In genomic region chr4:163161536-163162205, GRCh38 we compare ENCODE assay signal across 11 cellular contexts. TPM values are rescaled to one million over a fixed set of nuclear protein-coding genes. Genes with fewer than 3 reads are reported as not detected.
DNase-seq lines count a peak whose midpoint lies in the region; ATAC-seq, FAIRE-seq and TF ChIP-seq lines count a peak whose summit lies in the region.
"Had no signal": no experiment of that assay in that cellular context is flagged by ENCODE, and none has a peak within 500 bp of the region (broad histone marks: within the 10 kb centered on the region; RNA-seq: fewer than 3 reads in every experiment).

No MANE protein-coding gene starts in this region.

- H3K27me3 Mint-ChIP-seq in activated naive CD4-positive, alpha-beta T cell treated with anti-CD3 and anti-CD28 coated beads, Interleukin-2, amount 10 ng/mL, durations not matched to agents 7 days and 5 days, result no peaks in the 10 kb centered on the region
- H3K27me3 Mint-ChIP-seq in activated T-cell treated with anti-CD3 and anti-CD28 coated beads, Interleukin-2, amount 50 U/mL, for 72 hours (ENCODE audit: low read depth), result no peaks in the 10 kb centered on the region

- no peak overlapping the region for H3K4me3 Mint-ChIP-seq in activated naive CD4-positive, alpha-beta T cell treated with anti-CD3 and anti-CD28 coated beads, Interleukin-2, amount 10 ng/mL, durations not matched to agents 7 days and 5 days
- H3K4me3 Mint-ChIP-seq in activated T-cell treated with anti-CD3 and anti-CD28 coated beads, Interleukin-2, amount 50 U/mL, for 72 hours, result peak overlapping the region; percentile 14 to 36

- H3K27ac Mint-ChIP-seq in activated naive CD4-positive, alpha-beta T cell treated with anti-CD3 and anti-CD28 coated beads, Interleukin-2, amount 10 ng/mL, durations not matched to agents 7 days and 5 days, result no peak overlapping the region
- peak overlapping the region; percentile 0 for H3K27ac Mint-ChIP-seq in activated T-cell treated with anti-CD3 and anti-CD28 coated beads, Interleukin-2, amount 50 U/mL, for 72 hours

- no peak for FAIRE-seq in GM12891 (lab: Jason Lieb, UNC)

- CTCF ChIA-PET in activated naive CD4-positive, alpha-beta T cell treated with anti-CD3 and anti-CD28 coated beads, Interleukin-2, amount 10 ng/mL, durations not matched to agents 7 days and 5 days (lab: Charles Lee), result no interaction called here

- no peaks in the 10 kb centered on the region for H3K9me3 Mint-ChIP-seq in activated naive CD4-positive, alpha-beta T cell treated with anti-CD3 and anti-CD28 coated beads, Interleukin-2, amount 10 ng/mL, durations not matched to agents 7 days and 5 days
- no peaks in the 10 kb centered on the region for H3K9me3 Mint-ChIP-seq in activated T-cell treated with anti-CD3 and anti-CD28 coated beads, Interleukin-2, amount 50 U/mL, for 72 hours

- peaks cover 29% of the 10 kb centered on the region for H3K4me1 Mint-ChIP-seq in activated naive CD4-positive, alpha-beta T cell treated with anti-CD3 and anti-CD28 coated beads, Interleukin-2, amount 10 ng/mL, durations not matched to agents 7 days and 5 days
- peaks cover 47% of the 10 kb centered on the region for H3K4me1 Mint-ChIP-seq in activated T-cell treated with anti-CD3 and anti-CD28 coated beads, Interleukin-2, amount 50 U/mL, for 72 hours (ENCODE audit: low read depth)

- peak; percentile 23 to 30 for ATAC-seq in activated T-cell treated with anti-CD3 and anti-CD28 coated beads, Interleukin-2, amount 50 U/mL, for 72 hours (replicated peaks in 1 of 2)
- ATAC-seq in stimulated activated naive CD8-positive, alpha-beta T cell treated with anti-CD3 and anti-CD28 coated beads, Interleukin-15, Interleukin-2, amounts not matched to agents 100 U/mL and 50 U/mL, for 24 hours, result peak; percentile 62

- TF ChIP-seq POLR2A in GM12891 (IDR thresholded peaks at IDR 0.05; ENCODE audit: low read depth, low read length), result no peak

- peaks cover 27% of the 10 kb centered on the region for H3K36me3 Mint-ChIP-seq in activated naive CD4-positive, alpha-beta T cell treated with anti-CD3 and anti-CD28 coated beads, Interleukin-2, amount 10 ng/mL, durations not matched to agents 7 days and 5 days
- peaks cover 11 to 25% of the 10 kb centered on the region in 2 donors for H3K36me3 Mint-ChIP-seq in activated T-cell treated with anti-CD3 and anti-CD28 coated beads, Interleukin-2, amount 50 U/mL, for 72 hours (ENCODE audit: insufficient read depth in 2 of 2)

- DNase-seq in activated naive CD4-positive, alpha-beta T cell treated with Interleukin-2 at 50 U/mL for 16 hours, result peak; percentile 10
- DNase-seq in activated naive CD4-positive, alpha-beta T cell treated with anti-CD3 and anti-CD28 coated beads, Interleukin-2, amount 10 ng/mL, durations not matched to agents 7 days and 5 days, result no peak
- DNase-seq in activated T-cell treated with anti-CD3 and anti-CD28 coated beads, Interleukin-2, amount 50 U/mL, for 72 hours, result peak; percentile 10
- DNase-seq in hepatic stellate cell (ENCODE audit: low spot score), result peak; percentile 62
- DNase-seq in stimulated activated naive CD8-positive, alpha-beta T cell treated with anti-CD3 and anti-CD28 coated beads, Interleukin-15, Interleukin-2, amounts not matched to agents 100 U/mL and 50 U/mL, for 24 hours, result no peak
- no peak for DNase-seq in pons (ENCODE audit: low spot score)
- no peak for DNase-seq in GM12891 (ENCODE audit: insufficient read length, low spot score)
- no peak for DNase-seq in NCI-H1436 treated with DMSO at 0.1 percent for 48 hours (lab: John Stamatoyannopoulos, UW)
- DNase-seq: C1 segment of cervical spinal cord, colonic mucosa, NCI-H2081 had no signal

TF ChIP-seq in GM12891, 5 proteins besides CTCF, POLR2A, EP300 and RAD21:
- TF ChIP-seq POLR2AphosphoS5 (IDR thresholded peaks at IDR 0.05; ENCODE audit: low read depth, low read length), result no peak
- no peak for TF ChIP-seq POU2F2 (IDR thresholded peaks at IDR 0.05; ENCODE audit: low read depth, low read length)
- no peak for TF ChIP-seq TAF1 (IDR thresholded peaks at IDR 0.05; ENCODE audit: low read depth, low read length)
- TF ChIP-seq SPI1 (IDR thresholded peaks at IDR 0.05; ENCODE audit: low read depth, low read length), result no peak
- TF ChIP-seq PAX5 (IDR thresholded peaks at IDR 0.05; ENCODE audit: insufficient read depth, low read length, severe bottlenecking), result no peak

RNA-seq across cellular contexts. Expression of gene NAF1, which starts 5.0 kb away (rescaled TPM):
- 10 to 100 TPM; 19.8 to 20.8 TPM for total RNA-seq in activated T-cell treated with anti-CD3 and anti-CD28 coated beads, Interleukin-2, amount 50 U/mL, for 72 hours
- polyA plus RNA-seq in GM12891 (2012; ENCODE audit: low read depth, missing spikeins), result 9.5 TPM

Comparison
In these comparisons a context has a peak if more than half of its experiments do, and no peak if none do; other contexts are left out.
1. DNase-seq: peak in activated naive CD4-positive, alpha-beta T cell treated with Interleukin-2 at 50 U/mL for 16 hours (single experiment), activated T-cell treated with anti-CD3 and anti-CD28 coated beads, Interleukin-2, amount 50 U/mL, for 72 hours (2 of 2) and hepatic stellate cell (single experiment); none in activated naive CD4-positive, alpha-beta T cell treated with anti-CD3 and anti-CD28 coated beads, Interleukin-2, amount 10 ng/mL, durations not matched to agents 7 days and 5 days (single experiment), stimulated activated naive CD8-positive, alpha-beta T cell treated with anti-CD3 and anti-CD28 coated beads, Interleukin-15, Interleukin-2, amounts not matched to agents 100 U/mL and 50 U/mL, for 24 hours (single experiment), pons (single experiment), GM12891 (single experiment) and NCI-H1436 treated with DMSO at 0.1 percent for 48 hours (single experiment).